In genomic region chr10:124036746-124037145, GRCh38 we compare ENCODE assay signal across 17 cellular contexts. TPM values are rescaled to one million over a fixed set of nuclear protein-coding genes. Genes with fewer than 3 reads are reported as not detected.
"Had no signal": no experiment of that assay in that cellular context is flagged by ENCODE, and none has a peak within 500 bp of the region (broad histone marks: within the 10 kb centered on the region; RNA-seq: fewer than 3 reads in every experiment).

No MANE protein-coding gene starts in this region.

- H3K4me3 Mint-ChIP-seq: activated naive CD8-positive, alpha-beta T cell treated with anti-CD3 and anti-CD28 coated beads for 36 hours; neural crest cell had no signal

- H3K36me3 ChIP-seq: ovary had no signal

- H3K4me3 ChIP-seq: body of pancreas, coronary artery, ovary, right lobe of liver, tibial nerve had no signal

- H3K27ac ChIP-seq: coronary artery, ovary had no signal

- H3K27ac Mint-ChIP-seq: activated CD4-positive, alpha-beta T cell treated with anti-CD3 and anti-CD28 coated beads, Interleukin-2, amount 10 ng/mL, durations not matched to agents 24 days and 14 days; activated naive CD8-positive, alpha-beta T cell treated with anti-CD3 and anti-CD28 coated beads for 36 hours had no signal

- H3K9me3 Mint-ChIP-seq: activated B cell treated with CpG ODN at 0.5 μM for 24 hours; activated CD4-positive, alpha-beta T cell treated with anti-CD3 and anti-CD28 coated beads, Interleukin-2, amount 10 ng/mL, durations not matched to agents 24 days and 14 days; activated naive CD8-positive, alpha-beta T cell treated with anti-CD3 and anti-CD28 coated beads for 36 hours; activated T-helper 1 cell treated with anti-CD3 and anti-CD28 coated beads, Interleukin-12 subunit alpha, Interleukin-12 subunit beta, Interleukin-2, Interleukin-4 antibody, amounts not matched to agents 30 ng/mL and 10 ng/mL and 1 ng/mL, durations not matched to agents 14 hours and 24 hours and 36 hours; neural crest cell had no signal

- DNase-seq: activated CD4-positive, alpha-beta T cell treated with anti-CD3 and anti-CD28 coated beads, Interleukin-2, amount 10 ng/mL, durations not matched to agents 24 days and 14 days; activated naive CD8-positive, alpha-beta T cell treated with anti-CD3 and anti-CD28 coated beads for 36 hours; amygdala; body of pancreas; caudate nucleus; effector CD4-positive, alpha-beta T cell; foreskin fibroblast; glutamatergic neuron; ovary; SW 1271 had no signal

- ATAC-seq: body of pancreas had no signal

- H3K4me1 ChIP-seq: body of pancreas had no signal

- H3K27me3 Mint-ChIP-seq: activated B cell treated with CpG ODN at 0.5 μM for 24 hours had no signal

- H3K9me3 ChIP-seq: body of pancreas, ovary, right lobe of liver, tibial nerve had no signal

- H3K27me3 ChIP-seq: body of pancreas, ovary, right lobe of liver, tibial nerve had no signal

RNA-seq across cellular contexts. Expression of gene CHST15, which starts 56.7 kb away (rescaled TPM):
- total RNA-seq: T-helper 2 cell treated with Interferon-gamma antibody and Interleukin-4, amounts not matched to agents 100 ng/mL and 5 ng/mL, for 36 hours had no signal
